22 cellular contexts compared by ENCODE assay signal in genomic region chr4:6123541-6123940, GRCh38.
A peak's percentile ranks its signal among the peaks of the same experiment; 100 is the strongest.
DNase-seq lines count a peak whose midpoint lies in the region; ATAC-seq and TF ChIP-seq lines count a peak whose summit lies in the region.
"Had no signal": no experiment of that assay in that cellular context is flagged by ENCODE, and none has a peak within 500 bp of the region (broad histone marks: within the 10 kb centered on the region; RNA-seq: fewer than 3 reads in every experiment).

No MANE protein-coding gene starts in this region.

- no peaks in the 10 kb centered on the region for H3K36me3 ChIP-seq in endodermal cell (ENCODE audit: control insufficient read depth, insufficient read depth, low read length)

- WGBS in endodermal cell (ENCODE audit: insufficient coverage in 1 of 2, insufficient read length in 1 of 2), 2 experiments, result 89 to 100% methylated on average over 2 of the region's 2 CpGs

- intact Hi-C loops in cardiac septum (cut with DNase I) (no loop called here), Right ventricle myocardium inferior (cut with DNase I) (no loop called here), posterior vena cava (cut with DNase I) (no loop called here)

- H3K4me3 Mint-ChIP-seq in endodermal cell (no peak overlapping the region), glutamatergic neuron (ENCODE audit: unreplicated experiment) (no peak overlapping the region)
- H3K4me3 Mint-ChIP-seq: B cell, CD14-positive monocyte, H9 had no signal

- no peaks in the 10 kb centered on the region for H3K4me1 ChIP-seq in endodermal cell (ENCODE audit: control insufficient read depth, insufficient read depth, low read length)
- H3K4me1 ChIP-seq: A549 had no signal

- no peaks in the 10 kb centered on the region for H3K9me3 Mint-ChIP-seq in endodermal cell
- peaks cover 7% of the 10 kb centered on the region for H3K9me3 Mint-ChIP-seq in glutamatergic neuron (ENCODE audit: unreplicated experiment)
- H3K9me3 Mint-ChIP-seq: H9 had no signal

- H3K9me3 ChIP-seq in endodermal cell (ENCODE audit: control insufficient read depth, low read length), result no peaks in the 10 kb centered on the region
- H3K9me3 ChIP-seq: A549 had no signal

- H3K4me1 Mint-ChIP-seq in endodermal cell (peaks cover 23% of the 10 kb centered on the region), glutamatergic neuron (ENCODE audit: low read depth, unreplicated experiment) (peaks cover 3% of the 10 kb centered on the region)
- H3K4me1 Mint-ChIP-seq: B cell, CD14-positive monocyte had no signal

- H3K27me3 ChIP-seq in endodermal cell (ENCODE audit: control insufficient read depth, insufficient read depth, low read length, poor library complexity, severe bottlenecking), result no peaks in the 10 kb centered on the region

- H3K27me3 Mint-ChIP-seq in endodermal cell (ENCODE audit: insufficient read depth) (no peaks in the 10 kb centered on the region), glutamatergic neuron (ENCODE audit: unreplicated experiment) (peaks cover 3% of the 10 kb centered on the region)

- H3K27ac ChIP-seq in endodermal cell (ENCODE audit: low read depth, low read length), result no peak overlapping the region
- H3K27ac ChIP-seq: A549, KMS-11, RWPE1 had no signal

- no peak for TF ChIP-seq CTCF in endodermal cell (conservative IDR thresholded peaks at IDR 0.05)
- TF ChIP-seq CTCF in glutamatergic neuron (IDR thresholded peaks at IDR 0.05; ENCODE audit: partially characterized antibody, unreplicated experiment), result no peak

- DNase-seq in cardiac septum (ENCODE audit: low spot score) (peak; percentile 35), Right ventricle myocardium inferior (ENCODE audit: missing footprints) (no peak), NCI-H69 (lab: John Stamatoyannopoulos, UW) (peak; percentile 7), endodermal cell (peak; percentile 64), posterior vena cava (ENCODE audit: low spot score) (peak; percentile 40), COLO829 (ENCODE audit: low spot score) (no peak), glutamatergic neuron (no peak)
- DNase-seq: H9; IMR-90; NCI-H1105 treated with DMSO at 0.1 percent for 48 hours; NCI-H2029 treated with DMSO at 0.1 percent for 48 hours; NCI-H226; NCI-H510A treated with DMSO at 0.1 percent for 48 hours; NCI-H774; NK-92 treated with Interleukin-12 subunit alpha and Interleukin-12 subunit beta, amount 100 ng/mL, for 24 hours; SIG-M5 had no signal

- H3K36me3 Mint-ChIP-seq in endodermal cell (ENCODE audit: low read depth) (no peaks in the 10 kb centered on the region), glutamatergic neuron (ENCODE audit: unreplicated experiment) (no peaks in the 10 kb centered on the region)
- H3K36me3 Mint-ChIP-seq: CD14-positive monocyte had no signal

- H3K27ac Mint-ChIP-seq in endodermal cell (no peak overlapping the region), glutamatergic neuron (ENCODE audit: unreplicated experiment) (no peak overlapping the region)
- H3K27ac Mint-ChIP-seq: B cell, CD14-positive monocyte, H9 had no signal

- no peak for ATAC-seq in Right ventricle myocardium inferior
- ATAC-seq in HG03342 (IDR thresholded peaks at IDR 0.05; ENCODE audit: unreplicated experiment), result no peak
- ATAC-seq: A549 had no signal

- H3K4me3 ChIP-seq in endodermal cell (ENCODE audit: low read length), result no peak overlapping the region
- H3K4me3 ChIP-seq: A549 had no signal

- no peak overlapping the region for H3K9ac ChIP-seq in endodermal cell (ENCODE audit: extremely low read depth, low read length, poor library complexity, severe bottlenecking)
- H3K9ac ChIP-seq: KMS-11 had no signal

Comparison
In these comparisons a context has a peak if more than half of its experiments do, and no peak if none do; other contexts are left out.
1. DNase-seq: peak in cardiac septum (single experiment), NCI-H69 (single experiment), endodermal cell (single experiment) and posterior vena cava (single experiment); none in Right ventricle myocardium inferior (single experiment), COLO829 (single experiment) and glutamatergic neuron (single experiment).